In the genomic region with DNA sequence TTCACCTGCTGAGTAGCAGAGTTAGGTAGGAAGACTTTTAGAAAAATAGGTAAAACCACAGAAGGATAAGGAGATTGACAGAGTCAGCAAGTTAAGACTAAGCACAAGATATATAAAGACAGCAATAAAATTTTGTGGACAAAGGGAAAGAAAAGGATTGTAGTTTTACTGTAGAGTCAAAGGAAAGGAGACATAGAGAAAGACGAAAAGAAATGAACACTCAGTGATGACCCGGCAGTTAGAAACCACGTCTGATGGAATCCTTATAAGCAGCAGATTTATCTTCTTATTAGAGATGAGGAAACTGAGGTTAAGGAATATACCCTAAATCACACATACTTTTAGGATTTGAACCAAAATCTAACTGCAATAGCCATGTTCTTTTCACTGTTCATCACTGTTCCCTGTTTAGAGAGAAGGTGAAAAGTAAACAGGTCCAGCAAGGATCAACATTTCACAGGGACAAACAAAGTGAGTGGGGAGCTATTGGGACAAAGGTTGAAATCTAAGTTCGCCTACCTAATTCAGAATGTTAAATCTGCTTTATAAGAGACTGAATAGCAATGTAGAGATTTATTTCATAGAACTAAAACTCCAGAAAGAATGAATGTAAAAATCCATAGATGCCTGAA, we compare ENCODE assay signal across 16 cellular contexts. TPM values are rescaled to one million over a fixed set of nuclear protein-coding genes. Genes with fewer than 3 reads are reported as not detected.
A peak's percentile ranks its signal among the peaks of the same experiment; 100 is the strongest.
DNase-seq lines count a peak whose midpoint lies in the region; ATAC-seq and TF ChIP-seq lines count a peak whose summit lies in the region.
"Had no signal": no experiment of that assay in that cellular context is flagged by ENCODE, and none has a peak within 500 bp of the region (broad histone marks: within the 10 kb centered on the region; RNA-seq: fewer than 3 reads in every experiment).

No MANE protein-coding gene starts in this region.

- H3K4me1 Mint-ChIP-seq in stimulated activated memory B cell treated with anti-CD40 and anti-IgM and Interleukin-4, amounts not matched to agents 10 μg/mL and 1 μg/mL and 100 μg/mL, for 72 hours = peaks cover 29% of the 10 kb centered on the region
- H3K4me1 Mint-ChIP-seq in chondrocyte (ENCODE audit: low read depth) = peaks cover 17% of the 10 kb centered on the region

- H3K36me3 ChIP-seq in DOHH2 (ENCODE audit: control insufficient read depth, low read length) (peaks cover 4% of the 10 kb centered on the region; the same call in 1 of the 2 replicates), adrenal gland (replicated peaks in 1 of 2) (no peaks in the 10 kb centered on the region), right lobe of liver (no peaks in the 10 kb centered on the region)

- H3K27ac Mint-ChIP-seq in stimulated activated memory B cell treated with anti-CD40 and anti-IgM and Interleukin-4, amounts not matched to agents 10 μg/mL and 1 μg/mL and 100 μg/mL, for 72 hours = peak overlapping the region; percentile 20
- H3K27ac Mint-ChIP-seq in chondrocyte (ENCODE audit: unreplicated experiment) = no peak overlapping the region
- H3K27ac Mint-ChIP-seq: CD4-positive, alpha-beta memory T cell had no signal

- peaks cover 3% of the 10 kb centered on the region for H3K9me3 Mint-ChIP-seq in stimulated activated memory B cell treated with anti-CD40 and anti-IgM and Interleukin-4, amounts not matched to agents 10 μg/mL and 1 μg/mL and 100 μg/mL, for 72 hours
- H3K9me3 Mint-ChIP-seq in chondrocyte (ENCODE audit: low read depth) = no peaks in the 10 kb centered on the region

- H3K27me3 ChIP-seq in DOHH2 (ENCODE audit: control insufficient read depth, low read length) (no peaks in the 10 kb centered on the region), adrenal gland (no peaks in the 10 kb centered on the region), right lobe of liver (no peaks in the 10 kb centered on the region)

- H3K79me2 ChIP-seq in DOHH2 (ENCODE audit: control insufficient read depth, low read length) = no peaks in the 10 kb centered on the region; the same call in 1 of the 2 replicates

- 73 to 91% (median 82%) methylated on average over 4 of the region's 4 CpGs for WGBS in adrenal gland, 4 donors
- WGBS in right lobe of liver (ENCODE audit: insufficient coverage, low coverage, low lambda C conversion rate, missing lambda C conversion rate) = 15% methylated on average over 4 of the region's 4 CpGs

- ATAC-seq in right lobe of liver = peak; percentile 82 to 93 (median 85)
- no peak for ATAC-seq in stimulated activated memory B cell treated with anti-CD40 and anti-IgM and Interleukin-4, amounts not matched to agents 10 μg/mL and 1 μg/mL and 100 μg/mL, for 72 hours
- ATAC-seq: PC-3 had no signal

- peaks cover 7% of the 10 kb centered on the region for H3K36me3 Mint-ChIP-seq in stimulated activated memory B cell treated with anti-CD40 and anti-IgM and Interleukin-4, amounts not matched to agents 10 μg/mL and 1 μg/mL and 100 μg/mL, for 72 hours
- H3K36me3 Mint-ChIP-seq in chondrocyte (ENCODE audit: low read depth) = peaks cover 1% of the 10 kb centered on the region

- H3K4me2 ChIP-seq in DOHH2 (ENCODE audit: low read length) = peak overlapping the region; percentile 16; the same call in 1 of the 2 replicates

- TF ChIP-seq CTCF in DOHH2 (IDR thresholded peaks at IDR 0.05; ENCODE audit: low read depth, low read length, poor library complexity, severe bottlenecking) = no peak
- TF ChIP-seq CTCF in adrenal gland (IDR thresholded peaks at IDR 0.05) = no peak
- no peak for TF ChIP-seq CTCF in right lobe of liver (IDR thresholded peaks at IDR 0.05)
- TF ChIP-seq CTCF in chondrocyte (IDR thresholded peaks at IDR 0.05) = no peak

- H3K9me3 ChIP-seq in DOHH2 (ENCODE audit: control insufficient read depth, insufficient read depth, low read length) (no peaks in the 10 kb centered on the region), adrenal gland (replicated peaks in 1 of 3) (peaks cover 0 to 10% (median 0%) of the 10 kb centered on the region in 3 donors), right lobe of liver (no peaks in the 10 kb centered on the region)

- peaks cover 3% of the 10 kb centered on the region; the same call in 1 of the 2 replicates for H3F3A ChIP-seq in DOHH2 (ENCODE audit: control insufficient read depth, insufficient read depth)

- H3K27ac ChIP-seq in DOHH2 (ENCODE audit: low read depth, low read length) (no peak overlapping the region), adrenal gland (peak overlapping the region in 3 of 5 donors; percentile 41 to 67 (median 58)), right lobe of liver (peak overlapping the region; percentile 79 to 94 (median 93))

- TF ChIP-seq POLR2A in adrenal gland (IDR thresholded peaks at IDR 0.05) (no peak), right lobe of liver (IDR thresholded peaks at IDR 0.05) (no peak)

- H3K27me3 Mint-ChIP-seq in stimulated activated memory B cell treated with anti-CD40 and anti-IgM and Interleukin-4, amounts not matched to agents 10 μg/mL and 1 μg/mL and 100 μg/mL, for 72 hours = no peaks in the 10 kb centered on the region
- no peaks in the 10 kb centered on the region for H3K27me3 Mint-ChIP-seq in chondrocyte (ENCODE audit: low read depth)

- DNase-seq in adrenal gland (no peak), right lobe of liver (no peak), C1 segment of cervical spinal cord (lab: John Stamatoyannopoulos, UW) (no peak), cerebellar nuclear complex (lab: John Stamatoyannopoulos, UW) (no peak), NCI-H1105 (lab: John Stamatoyannopoulos, UW) (no peak), chondrocyte (ENCODE audit: low spot score) (no peak)
- DNase-seq: ACHN; CD4-positive, alpha-beta memory T cell; H7; NCI-H1092; NCI-H1694; NCI-H2107; NCI-H226; PC-3 had no signal

- H4K20me1 ChIP-seq in DOHH2 (ENCODE audit: control insufficient read depth, insufficient read depth, low read depth, low read length) = no peaks in the 10 kb centered on the region

- H3K9me2 ChIP-seq in DOHH2 (replicated peaks; ENCODE audit: control insufficient read depth, low read length) = no peaks in the 10 kb centered on the region

- H3K4me3 ChIP-seq in DOHH2 (ENCODE audit: low read length) = no peak overlapping the region
- H3K4me3 ChIP-seq in adrenal gland = no peak overlapping the region
- H3K4me3 ChIP-seq in right lobe of liver = peak overlapping the region in 2 of 3 donors; percentile 16 to 17

- intact Hi-C loops in adrenal gland (cut with DNase I) = no loop called here
- intact Hi-C loops in right lobe of liver (cut with DNase I) = no loop called here

- no peak overlapping the region for H3K4me3 Mint-ChIP-seq in stimulated activated memory B cell treated with anti-CD40 and anti-IgM and Interleukin-4, amounts not matched to agents 10 μg/mL and 1 μg/mL and 100 μg/mL, for 72 hours
- H3K4me3 Mint-ChIP-seq in chondrocyte (ENCODE audit: unreplicated experiment) = no peak overlapping the region
- H3K4me3 Mint-ChIP-seq: CD4-positive, alpha-beta memory T cell had no signal

- H3K4me1 ChIP-seq in DOHH2 (ENCODE audit: control insufficient read depth, low read length) (peaks cover 22% of the 10 kb centered on the region), adrenal gland (replicated peaks in 1 of 2) (peaks cover 39 to 51% of the 10 kb centered on the region in 2 donors), right lobe of liver (peaks cover 0 to 56% (median 13%) of the 10 kb centered on the region in 4 donors)

RNA-seq across cellular contexts. Expression of gene FRRS1, which starts 6.8 kb away (rescaled TPM):
- total RNA-seq in adrenal gland = 10 to 100 TPM in 7 of 8 donors, 1 to 10 TPM in 1; 9.2 to 26.8 (median 17.3) TPM
- 1 to 10 TPM in 2 of 3 donors, under 1 TPM in 1; 0.81 to 8.6 (median 1.6) TPM for polyA plus RNA-seq in adrenal gland
- 10 to 100 TPM; 19.6 to 44.0 (median 31.4) TPM for total RNA-seq in right lobe of liver
- 2.0 to 5.2 TPM (median 2.2 TPM) in 3 replicates for total RNA-seq in chondrocyte
- polyA plus RNA-seq: CD4-positive, alpha-beta memory T cell had no signal

Comparison
In these comparisons a context has a peak if more than half of its experiments do, and no peak if none do; other contexts are left out.
1. H3K4me3 ChIP-seq: peak in right lobe of liver (2 of 3); none in DOHH2 (single experiment) and adrenal gland (0 of 4).